ENCODE assay signal across 8 cellular contexts in genomic region chrX:48737213-48737938, GRCh38. TPM values are rescaled to one million over a fixed set of nuclear protein-coding genes. Genes with fewer than 3 reads are reported as not detected.
DNase-seq lines count a peak whose midpoint lies in the region; ATAC-seq and TF ChIP-seq lines count a peak whose summit lies in the region.

No MANE protein-coding gene starts in this region.

- POLR2A ChIA-PET in OCI-LY7 (lab: Charles Lee): interaction anchor here (0.7 to 1.7 kb wide), 5 partner anchors 9 to 532 kb away, joined by 3 to 7 read pairs (median 3); no protein-coding TSS in a partner anchor

- H3K4me2 ChIP-seq in OCI-LY7 (ENCODE audit: low read length): peak overlapping the region; percentile 99

- CTCF ChIA-PET in OCI-LY7 (lab: Charles Lee; ENCODE audit: unreplicated experiment): interaction anchor here (0.6 kb wide), 1 partner anchor 89 kb away, joined by 3 read pairs; no protein-coding TSS in a partner anchor

- H3K79me2 ChIP-seq in OCI-LY7 (ENCODE audit: insufficient read depth, low read depth, low read length): peaks cover 7% of the 10 kb centered on the region; the same call in 1 of the 2 replicates

- H3K9me3 ChIP-seq in OCI-LY7 (ENCODE audit: low read length) (no peaks in the 10 kb centered on the region), mononuclear cell (ENCODE audit: low read depth, low read length) (no peaks in the 10 kb centered on the region)

- H2AFZ ChIP-seq in OCI-LY7 (ENCODE audit: low read length): peak overlapping the region; percentile 82; the same call in 1 of the 2 replicates

- H3K27ac ChIP-seq in OCI-LY7 (ENCODE audit: low read depth, low read length, poor library complexity, severe bottlenecking) (peak overlapping the region; percentile 92), epithelial cell of prostate (peak overlapping the region; percentile 74)

- H3K9me2 ChIP-seq in OCI-LY7 (ENCODE audit: insufficient read depth, low read length): no peaks in the 10 kb centered on the region

- peak; percentile 96 for ATAC-seq in GM21526 (IDR thresholded peaks at IDR 0.05; ENCODE audit: low FRiP score, unreplicated experiment)

- no peaks in the 10 kb centered on the region for H3K36me3 ChIP-seq in OCI-LY7 (ENCODE audit: insufficient read depth, low read length)

- H3K27me3 ChIP-seq in mononuclear cell (ENCODE audit: insufficient read depth, low read length): no peaks in the 10 kb centered on the region

- TSS peak; percentile 95 for BruUV-seq in OCI-LY7 (replicated peaks; lab: Mats Ljungman, UMichigan)

- DNase-seq in DMS 273 (lab: John Stamatoyannopoulos, UW; ENCODE audit: unreplicated experiment) (peak; percentile 99), HuH-7.5 (ENCODE audit: low spot score) (peak; percentile 78), OCI-LY7 (ENCODE audit: low spot score) (peak; percentile 98), activated T-cell treated with anti-CD3 and anti-CD28 coated beads for 48 hours (ENCODE audit: low read depth) (peak; percentile 77), epithelial cell of prostate (ENCODE audit: low read depth, low spot score) (peak; percentile 88)
- DNase-seq in stimulated activated CD8-positive, alpha-beta memory T cell treated with anti-CD3 and anti-CD28 coated beads, Interleukin-2, amount 100 ng/mL, for 48 hours (ENCODE audit: low read depth in 2 of 2): peak; percentile 60 to 73

- no peak for TF ChIP-seq CTCF in OCI-LY7 (conservative IDR thresholded peaks at IDR 0.05; ENCODE audit: low read length)

- H3K4me3 ChIP-seq in OCI-LY7 (ENCODE audit: low read depth, low read length, poor library complexity, severe bottlenecking) (peak overlapping the region; percentile 73), mononuclear cell (ENCODE audit: low read length) (peak overlapping the region; percentile 56)

- no peaks in the 10 kb centered on the region for H4K20me1 ChIP-seq in OCI-LY7 (ENCODE audit: insufficient read depth, low read length)

- intact Hi-C loops in OCI-LY7 (cut with micrococcal nuclease; ENCODE audit: unreplicated experiment): loop anchor here (5.0 kb wide), 2 partner anchors 65 to 220 kb away; partner anchors contain the start of genes HDAC6 and OTUD5

- peaks cover 10% of the 10 kb centered on the region for H3K4me1 ChIP-seq in OCI-LY7 (ENCODE audit: insufficient read depth, low read length, poor library complexity, severe bottlenecking)
- peaks cover 12% of the 10 kb centered on the region for H3K4me1 ChIP-seq in mononuclear cell (ENCODE audit: insufficient read depth, low read length)

RNA-seq across cellular contexts. Expression of gene GLOD5, which starts 24.2 kb away (rescaled TPM):
- total RNA-seq in OCI-LY7 (2014; rRNA removed; shearing (Covaris generic)): not detected in 2 replicates
- total RNA-seq in OCI-LY7 (2022): not detected in 2 replicates
- total RNA-seq in mononuclear cell: not detected

RNA-seq across cellular contexts. Expression of gene SUV39H1, which starts 40.8 kb away (rescaled TPM):
- 21.1 and 27.0 TPM in 2 replicates for total RNA-seq in OCI-LY7 (2014; rRNA removed; shearing (Covaris generic))
- total RNA-seq in OCI-LY7 (2022) (33.0 and 34.2 TPM in 2 replicates), mononuclear cell (7.0 TPM)

RNA-seq across cellular contexts. Expression of gene GATA1, which starts 49.0 kb away (rescaled TPM):
- not detected in 2 replicates for total RNA-seq in OCI-LY7 (2014; rRNA removed; shearing (Covaris generic))
- not detected in 2 replicates for total RNA-seq in OCI-LY7 (2022)
- 1.6 TPM for total RNA-seq in mononuclear cell

RNA-seq across cellular contexts. Expression of gene WAS, which starts 53.8 kb away (rescaled TPM):
- total RNA-seq in OCI-LY7 (2014; rRNA removed; shearing (Covaris generic)): 43.9 and 44.8 TPM in 2 replicates
- total RNA-seq in OCI-LY7 (2022) (87.0 and 89.7 TPM in 2 replicates), mononuclear cell (64.3 TPM)

Comparison
In these comparisons a context has a peak if more than half of its experiments do, and no peak if none do; other contexts are left out.
1. Peak in every context shown above with its lines: DNase-seq, ATAC-seq, H3K4me3 ChIP-seq and H3K27ac ChIP-seq.